Comparison of ENCODE assay signal across 1 cellular context in genomic region chr17:45136846-45137560, GRCh38.
TF ChIP-seq lines count a peak whose summit lies in the region.

No MANE protein-coding gene starts in this region.

TF ChIP-seq in H1, 55 proteins besides CTCF, POLR2A, EP300 and RAD21:
- TF ChIP-seq TAF1 (IDR thresholded peaks at IDR 0.05; ENCODE audit: low read depth, low read length), result no peak
- TF ChIP-seq SP2 (IDR thresholded peaks at IDR 0.05; ENCODE audit: low read length), result no peak
- TF ChIP-seq ATF3 (IDR thresholded peaks at IDR 0.05; ENCODE audit: insufficient read depth, low read depth, low read length), result no peak
